Comparison of ENCODE assay signal across 1 cellular context in the genomic region with DNA sequence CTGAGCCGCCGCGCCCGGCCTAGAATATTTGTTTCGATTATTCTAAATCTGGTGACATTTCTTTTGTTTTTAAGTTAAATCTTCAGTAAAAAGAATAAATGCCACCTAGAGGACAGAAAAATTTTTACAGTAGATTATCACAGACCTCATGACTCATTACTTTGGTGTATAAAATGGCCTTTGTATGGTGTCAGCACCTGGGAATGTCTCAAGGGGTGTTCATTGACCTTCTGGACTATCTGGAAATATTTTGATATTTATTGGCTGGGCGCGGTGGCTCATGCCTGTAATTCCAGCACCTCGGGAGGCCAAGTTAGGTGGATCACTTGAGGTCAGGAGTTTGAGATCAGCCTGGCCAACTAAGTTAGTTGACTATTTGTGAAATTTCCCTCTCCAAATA.
TF ChIP-seq lines count a peak whose summit lies in the region.

No MANE protein-coding gene starts in this region.

TF ChIP-seq in WTC11, 78 proteins besides CTCF, POLR2A, EP300 and RAD21 (continued from another document):
- TF ChIP-seq, protein P1, sequence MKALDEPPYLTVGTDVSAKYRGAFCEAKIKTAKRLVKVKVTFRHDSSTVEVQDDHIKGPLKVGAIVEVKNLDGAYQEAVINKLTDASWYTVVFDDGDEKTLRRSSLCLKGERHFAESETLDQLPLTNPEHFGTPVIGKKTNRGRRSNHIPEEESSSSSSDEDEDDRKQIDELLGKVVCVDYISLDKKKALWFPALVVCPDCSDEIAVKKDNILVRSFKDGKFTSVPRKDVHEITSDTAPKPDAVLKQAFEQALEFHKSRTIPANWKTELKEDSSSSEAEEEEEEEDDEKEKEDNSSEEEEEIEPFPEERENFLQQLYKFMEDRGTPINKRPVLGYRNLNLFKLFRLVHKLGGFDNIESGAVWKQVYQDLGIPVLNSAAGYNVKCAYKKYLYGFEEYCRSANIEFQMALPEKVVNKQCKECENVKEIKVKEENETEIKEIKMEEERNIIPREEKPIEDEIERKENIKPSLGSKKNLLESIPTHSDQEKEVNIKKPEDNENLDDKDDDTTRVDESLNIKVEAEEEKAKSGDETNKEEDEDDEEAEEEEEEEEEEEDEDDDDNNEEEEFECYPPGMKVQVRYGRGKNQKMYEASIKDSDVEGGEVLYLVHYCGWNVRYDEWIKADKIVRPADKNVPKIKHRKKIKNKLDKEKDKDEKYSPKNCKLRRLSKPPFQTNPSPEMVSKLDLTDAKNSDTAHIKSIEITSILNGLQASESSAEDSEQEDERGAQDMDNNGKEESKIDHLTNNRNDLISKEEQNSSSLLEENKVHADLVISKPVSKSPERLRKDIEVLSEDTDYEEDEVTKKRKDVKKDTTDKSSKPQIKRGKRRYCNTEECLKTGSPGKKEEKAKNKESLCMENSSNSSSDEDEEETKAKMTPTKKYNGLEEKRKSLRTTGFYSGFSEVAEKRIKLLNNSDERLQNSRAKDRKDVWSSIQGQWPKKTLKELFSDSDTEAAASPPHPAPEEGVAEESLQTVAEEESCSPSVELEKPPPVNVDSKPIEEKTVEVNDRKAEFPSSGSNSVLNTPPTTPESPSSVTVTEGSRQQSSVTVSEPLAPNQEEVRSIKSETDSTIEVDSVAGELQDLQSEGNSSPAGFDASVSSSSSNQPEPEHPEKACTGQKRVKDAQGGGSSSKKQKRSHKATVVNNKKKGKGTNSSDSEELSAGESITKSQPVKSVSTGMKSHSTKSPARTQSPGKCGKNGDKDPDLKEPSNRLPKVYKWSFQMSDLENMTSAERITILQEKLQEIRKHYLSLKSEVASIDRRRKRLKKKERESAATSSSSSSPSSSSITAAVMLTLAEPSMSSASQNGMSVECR (CRISPR knock-in tag; IDR thresholded peaks at IDR 0.05; ENCODE audit: borderline replicate concordance): no peak
- TF ChIP-seq SOX15 (CRISPR knock-in tag; IDR thresholded peaks at IDR 0.05): no peak
- TF ChIP-seq, protein P2, sequence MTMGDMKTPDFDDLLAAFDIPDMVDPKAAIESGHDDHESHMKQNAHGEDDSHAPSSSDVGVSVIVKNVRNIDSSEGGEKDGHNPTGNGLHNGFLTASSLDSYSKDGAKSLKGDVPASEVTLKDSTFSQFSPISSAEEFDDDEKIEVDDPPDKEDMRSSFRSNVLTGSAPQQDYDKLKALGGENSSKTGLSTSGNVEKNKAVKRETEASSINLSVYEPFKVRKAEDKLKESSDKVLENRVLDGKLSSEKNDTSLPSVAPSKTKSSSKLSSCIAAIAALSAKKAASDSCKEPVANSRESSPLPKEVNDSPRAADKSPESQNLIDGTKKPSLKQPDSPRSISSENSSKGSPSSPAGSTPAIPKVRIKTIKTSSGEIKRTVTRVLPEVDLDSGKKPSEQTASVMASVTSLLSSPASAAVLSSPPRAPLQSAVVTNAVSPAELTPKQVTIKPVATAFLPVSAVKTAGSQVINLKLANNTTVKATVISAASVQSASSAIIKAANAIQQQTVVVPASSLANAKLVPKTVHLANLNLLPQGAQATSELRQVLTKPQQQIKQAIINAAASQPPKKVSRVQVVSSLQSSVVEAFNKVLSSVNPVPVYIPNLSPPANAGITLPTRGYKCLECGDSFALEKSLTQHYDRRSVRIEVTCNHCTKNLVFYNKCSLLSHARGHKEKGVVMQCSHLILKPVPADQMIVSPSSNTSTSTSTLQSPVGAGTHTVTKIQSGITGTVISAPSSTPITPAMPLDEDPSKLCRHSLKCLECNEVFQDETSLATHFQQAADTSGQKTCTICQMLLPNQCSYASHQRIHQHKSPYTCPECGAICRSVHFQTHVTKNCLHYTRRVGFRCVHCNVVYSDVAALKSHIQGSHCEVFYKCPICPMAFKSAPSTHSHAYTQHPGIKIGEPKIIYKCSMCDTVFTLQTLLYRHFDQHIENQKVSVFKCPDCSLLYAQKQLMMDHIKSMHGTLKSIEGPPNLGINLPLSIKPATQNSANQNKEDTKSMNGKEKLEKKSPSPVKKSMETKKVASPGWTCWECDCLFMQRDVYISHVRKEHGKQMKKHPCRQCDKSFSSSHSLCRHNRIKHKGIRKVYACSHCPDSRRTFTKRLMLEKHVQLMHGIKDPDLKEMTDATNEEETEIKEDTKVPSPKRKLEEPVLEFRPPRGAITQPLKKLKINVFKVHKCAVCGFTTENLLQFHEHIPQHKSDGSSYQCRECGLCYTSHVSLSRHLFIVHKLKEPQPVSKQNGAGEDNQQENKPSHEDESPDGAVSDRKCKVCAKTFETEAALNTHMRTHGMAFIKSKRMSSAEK (CRISPR knock-in tag; IDR thresholded peaks at IDR 0.05; ENCODE audit: borderline replicate concordance): no peak
- TF ChIP-seq NR3C1 (CRISPR knock-in tag; conservative IDR thresholded peaks at IDR 0.05; ENCODE audit: low read depth): no peak
- TF ChIP-seq TEAD1 (CRISPR knock-in tag; IDR thresholded peaks at IDR 0.05): no peak
- TF ChIP-seq, protein P3, sequence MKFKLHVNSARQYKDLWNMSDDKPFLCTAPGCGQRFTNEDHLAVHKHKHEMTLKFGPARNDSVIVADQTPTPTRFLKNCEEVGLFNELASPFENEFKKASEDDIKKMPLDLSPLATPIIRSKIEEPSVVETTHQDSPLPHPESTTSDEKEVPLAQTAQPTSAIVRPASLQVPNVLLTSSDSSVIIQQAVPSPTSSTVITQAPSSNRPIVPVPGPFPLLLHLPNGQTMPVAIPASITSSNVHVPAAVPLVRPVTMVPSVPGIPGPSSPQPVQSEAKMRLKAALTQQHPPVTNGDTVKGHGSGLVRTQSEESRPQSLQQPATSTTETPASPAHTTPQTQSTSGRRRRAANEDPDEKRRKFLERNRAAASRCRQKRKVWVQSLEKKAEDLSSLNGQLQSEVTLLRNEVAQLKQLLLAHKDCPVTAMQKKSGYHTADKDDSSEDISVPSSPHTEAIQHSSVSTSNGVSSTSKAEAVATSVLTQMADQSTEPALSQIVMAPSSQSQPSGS (CRISPR knock-in tag; IDR thresholded peaks at IDR 0.05; ENCODE audit: borderline replicate concordance, low read depth): no peak
- TF ChIP-seq NFE2L1 (CRISPR knock-in tag; IDR thresholded peaks at IDR 0.05): no peak
- TF ChIP-seq FOXJ3 (CRISPR knock-in tag; IDR thresholded peaks at IDR 0.05; ENCODE audit: borderline replicate concordance): no peak
- TF ChIP-seq TP53 (CRISPR knock-in tag; IDR thresholded peaks at IDR 0.05): no peak
